In the genomic region with DNA sequence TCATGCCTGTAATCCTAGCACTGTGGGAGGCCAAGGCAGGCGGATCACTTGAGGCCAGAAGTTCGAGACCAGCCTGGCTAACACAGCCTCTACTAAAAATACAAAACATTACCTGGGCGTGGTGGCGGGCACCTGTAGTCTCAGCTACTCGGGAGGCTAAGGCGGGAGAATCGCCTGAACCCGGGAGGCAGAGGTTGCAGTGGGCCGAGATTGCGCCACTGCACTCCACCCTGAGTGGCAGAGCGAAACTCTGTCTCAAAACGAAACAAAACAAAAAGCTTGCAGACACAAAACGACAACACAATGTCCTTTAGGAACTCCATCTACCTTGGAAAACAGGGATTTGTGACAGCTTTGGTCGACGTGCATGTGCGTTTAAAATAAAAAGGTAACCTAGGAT, we compare ENCODE assay signal across 8 cellular contexts. TPM values are rescaled to one million over a fixed set of nuclear protein-coding genes. Genes with fewer than 3 reads are reported as not detected.
A peak's percentile ranks its signal among the peaks of the same experiment; 100 is the strongest.
DNase-seq lines count a peak whose midpoint lies in the region; ATAC-seq, FAIRE-seq and TF ChIP-seq lines count a peak whose summit lies in the region.

No MANE protein-coding gene starts in this region.

- CTCF ChIA-PET in GM12878 (lab: Yijun Ruan, JAX) = interaction anchor here (1.0 to 2.5 kb wide), 6 partner anchors 10 to 155 kb away, joined by 3 to 16 read pairs (median 4); no protein-coding TSS in a partner anchor

- no peaks in the 10 kb centered on the region for H3K79me2 ChIP-seq in GM12878 (ENCODE audit: control insufficient read depth, insufficient read depth, low read length)

- peaks cover 34% of the 10 kb centered on the region for H3K4me1 Mint-ChIP-seq in activated naive CD4-positive, alpha-beta T cell treated with anti-CD3 and anti-CD28 coated beads, Interleukin-2, amount 50 U/mL, for 24 hours
- peaks cover 20% of the 10 kb centered on the region for H3K4me1 Mint-ChIP-seq in type B pancreatic cell (ENCODE audit: unreplicated experiment)

- H3K27me3 ChIP-seq in GM12878 (replicated peaks in 1 of 2; ENCODE audit: control insufficient read depth in 2 of 2, insufficient read depth in 2 of 2, low read length in 1 of 2) (no peaks in the 10 kb centered on the region; a peak in 1 of 4 replicates), mononuclear cell (ENCODE audit: insufficient read depth, low read length) (no peaks in the 10 kb centered on the region)

- no peak overlapping the region for H3K27ac ChIP-seq in GM12878 (ENCODE audit: control insufficient read depth, insufficient read depth)

- H2AFZ ChIP-seq in GM12878 (ENCODE audit: control insufficient read depth, low read depth, low read length) = peak overlapping the region; percentile 97

- no peak for TF ChIP-seq CTCF in GM12878 (IDR thresholded peaks at IDR 0.05 in 2 of 3, conservative IDR thresholded peaks at IDR 0.05 in 1 of 3; ENCODE audit: control insufficient read depth in 2 of 3, extremely low read depth in 1 of 3, insufficient read depth in 1 of 3, low read depth in 3 of 3, low read length in 3 of 3)
- TF ChIP-seq CTCF in type B pancreatic cell (conservative IDR thresholded peaks at IDR 0.05) = no peak

- H3K27ac Mint-ChIP-seq in activated naive CD4-positive, alpha-beta T cell treated with anti-CD3 and anti-CD28 coated beads, Interleukin-2, amount 50 U/mL, for 24 hours = peak overlapping the region; percentile 94
- peak overlapping the region; percentile 94 for H3K27ac Mint-ChIP-seq in type B pancreatic cell

- H3K9me3 Mint-ChIP-seq in activated naive CD4-positive, alpha-beta T cell treated with anti-CD3 and anti-CD28 coated beads, Interleukin-2, amount 50 U/mL, for 24 hours = no peaks in the 10 kb centered on the region
- H3K9me3 Mint-ChIP-seq in type B pancreatic cell = no peaks in the 10 kb centered on the region

- intact Hi-C loops in GM12878 (cut with micrococcal nuclease; ENCODE audit: unreplicated experiment) = loop anchor here (2.0 to 5.0 kb wide), 3 partner anchors 42 to 166 kb away; no protein-coding TSS in a partner anchor

- RAD21 ChIA-PET in GM12878 (lab: Charles Lee; ENCODE audit: unreplicated experiment) = interaction anchor here (0.9 to 3.9 kb wide), 6 partner anchors 28 to 90 kb away, joined by 3 to 30 read pairs (median 8); a partner anchor contains a TSS

- H3K36me3 ChIP-seq in GM12878 (ENCODE audit: control insufficient read depth in 2 of 2, insufficient read depth in 2 of 2, low read length in 1 of 2) = no peaks in the 10 kb centered on the region

- WGBS in GM12878 (ENCODE audit: insufficient coverage, insufficient replicate concordance, low lambda C conversion rate, missing lambda C conversion rate) = 30% methylated on average over 16 of the region's 16 CpGs

- no peaks in the 10 kb centered on the region for H3K27me3 Mint-ChIP-seq in activated naive CD4-positive, alpha-beta T cell treated with anti-CD3 and anti-CD28 coated beads, Interleukin-2, amount 50 U/mL, for 24 hours
- H3K27me3 Mint-ChIP-seq in type B pancreatic cell = no peaks in the 10 kb centered on the region

- H3K9me3 ChIP-seq in GM12878 (replicated peaks; ENCODE audit: control insufficient read depth, insufficient read depth, low read length) (no peaks in the 10 kb centered on the region), mononuclear cell (ENCODE audit: low read depth, low read length) (no peaks in the 10 kb centered on the region)

- in situ Hi-C loops in GM12878 (cut with MboI) = no loop called here

- SMC1A ChIA-PET in GM12878 (lab: Charles Lee; ENCODE audit: uncharacterized antibody, unreplicated experiment) = interaction anchor here (0.9 to 4.1 kb wide), 17 partner anchors 9 to 165 kb away, joined by 3 to 20 read pairs (median 4); no protein-coding TSS in a partner anchor

- no TSS peak for BruUV-seq in GM12878 (replicated peaks; lab: Mats Ljungman, UMichigan)

- peak overlapping the region; percentile 94 for H3K4me3 Mint-ChIP-seq in activated naive CD4-positive, alpha-beta T cell treated with anti-CD3 and anti-CD28 coated beads, Interleukin-2, amount 50 U/mL, for 24 hours
- H3K4me3 Mint-ChIP-seq in type B pancreatic cell = peak overlapping the region; percentile 94

- no peak for TF ChIP-seq RAD21 in GM12878 (IDR thresholded peaks at IDR 0.05; ENCODE audit: insufficient read depth, low read depth, low read length)

- H3K4me1 ChIP-seq in GM12878 (ENCODE audit: control insufficient read depth, insufficient read depth, low read length) (peaks cover 19% of the 10 kb centered on the region; the same call in 1 of the 2 replicates), mononuclear cell (ENCODE audit: insufficient read depth, low read length) (peaks cover 22% of the 10 kb centered on the region)

- no peaks in the 10 kb centered on the region for H3K36me3 Mint-ChIP-seq in activated naive CD4-positive, alpha-beta T cell treated with anti-CD3 and anti-CD28 coated beads, Interleukin-2, amount 50 U/mL, for 24 hours
- H3K36me3 Mint-ChIP-seq in type B pancreatic cell = no peaks in the 10 kb centered on the region

- H3K4me3 ChIP-seq in GM12878 = no peak overlapping the region; the same call in 1 of the 2 replicates
- H3K4me3 ChIP-seq in mononuclear cell (ENCODE audit: low read length) = peak overlapping the region; percentile 96

- TF ChIP-seq POLR2A in GM12878 (IDR thresholded peaks at IDR 0.05; ENCODE audit: low read depth, low read length) = no peak

- H4K20me1 ChIP-seq in GM12878 (ENCODE audit: control insufficient read depth, insufficient read depth) = no peaks in the 10 kb centered on the region

- no peak for ATAC-seq in GM12878
- ATAC-seq in HG02885 (IDR thresholded peaks at IDR 0.05; ENCODE audit: poor library complexity, unreplicated experiment) = no peak

- DNase-seq in activated naive CD4-positive, alpha-beta T cell (lab: John Stamatoyannopoulos, UW) = no peak
- DNase-seq in GM12878 (ENCODE audit: low read depth, low spot score) (no peak), type B pancreatic cell (ENCODE audit: extremely low spot score, unreplicated experiment) (no peak), hepatic stellate cell (ENCODE audit: low spot score) (no peak), A172 (ENCODE audit: low spot score) (no peak)

- no peak for TF ChIP-seq EP300 in GM12878 (IDR thresholded peaks at IDR 0.05; ENCODE audit: borderline replicate concordance in 1 of 2, control insufficient read depth in 1 of 2, low read depth in 2 of 2, low read length in 2 of 2)

- peak overlapping the region; percentile 86 for H3K4me2 ChIP-seq in GM12878 (ENCODE audit: control insufficient read depth, insufficient read depth)

- FAIRE-seq in GM12878 (lab: Jason Lieb, UNC) = no peak

- POLR2A ChIA-PET in GM12878 (lab: Charles Lee) = interaction anchor here (0.6 to 3.3 kb wide), 9 partner anchors 30 to 118 kb away, joined by 3 to 35 read pairs (median 6); a partner anchor contains a TSS

- no peak overlapping the region; the same call in 1 of the 2 replicates for H3K9ac ChIP-seq in GM12878 (ENCODE audit: control insufficient read depth, insufficient read depth, low read length)

TF ChIP-seq in GM12878, 131 proteins besides CTCF, POLR2A, EP300 and RAD21:
- TF ChIP-seq IKZF2 (IDR thresholded peaks at IDR 0.05) (0 out of 4 replicates have a peak, but pooled peaks of 1 of the 2 experiments have one; percentile 12), GATAD2B (conservative IDR thresholded peaks at IDR 0.05; ENCODE audit: low read depth) (no peak), RBBP5 (conservative IDR thresholded peaks at IDR 0.05) (no peak), CEBPB (IDR thresholded peaks at IDR 0.05; ENCODE audit: borderline replicate concordance in 1 of 2, low read depth in 2 of 2, low read length in 2 of 2) (no peak)
- TF ChIP-seq, protein P1, sequence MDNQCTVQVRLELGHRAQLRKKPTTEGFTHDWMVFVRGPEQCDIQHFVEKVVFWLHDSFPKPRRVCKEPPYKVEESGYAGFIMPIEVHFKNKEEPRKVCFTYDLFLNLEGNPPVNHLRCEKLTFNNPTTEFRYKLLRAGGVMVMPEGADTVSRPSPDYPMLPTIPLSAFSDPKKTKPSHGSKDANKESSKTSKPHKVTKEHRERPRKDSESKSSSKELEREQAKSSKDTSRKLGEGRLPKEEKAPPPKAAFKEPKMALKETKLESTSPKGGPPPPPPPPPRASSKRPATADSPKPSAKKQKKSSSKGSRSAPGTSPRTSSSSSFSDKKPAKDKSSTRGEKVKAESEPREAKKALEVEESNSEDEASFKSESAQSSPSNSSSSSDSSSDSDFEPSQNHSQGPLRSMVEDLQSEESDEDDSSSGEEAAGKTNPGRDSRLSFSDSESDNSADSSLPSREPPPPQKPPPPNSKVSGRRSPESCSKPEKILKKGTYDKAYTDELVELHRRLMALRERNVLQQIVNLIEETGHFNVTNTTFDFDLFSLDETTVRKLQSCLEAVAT (IDR thresholded peaks at IDR 0.05) = 0 out of 2 replicates have a peak, but pooled peaks have one; percentile 41

RNA-seq across cellular contexts. Expression of a gene that starts 0.7 kb away (rescaled TPM):
- total RNA-seq in GM12878 (2013; cell fraction: nucleolus; rRNA removed) = 90.1 and 94.9 TPM in 2 replicates
- total RNA-seq in GM12878 (2014; rRNA removed) (6.1 and 7.5 TPM in 2 replicates), GM12878 (2014; rRNA removed; fragmentation: Illumina TruSeq; extraction: Trizol) (5.8 and 6.8 TPM in 2 replicates), GM12878 (2021) (5.8 and 6.7 TPM in 2 replicates), mononuclear cell (242 TPM), type B pancreatic cell (ENCODE audit: low replicate concordance) (77.3 and 86.4 TPM in 2 replicates)
- 5.3 TPM for polyA plus RNA-seq in GM12878 (2011; ENCODE audit: low read depth)
- polyA plus RNA-seq in GM12878 (2011; rRNA removed) (24.3 and 39.5 TPM in 2 replicates), GM12878 (2014; fragmentation: Illumina TruSeq; extraction: Trizol) (4.2 and 4.5 TPM in 2 replicates), GM12878 (2014; fragmentation: Nextera tagmentation; extraction: Ambion mirVana) (1 to 10 TPM in 1 of 2 experiments, under 1 TPM in 1; 0.91 to 1.6 TPM), GM12878 (2014; rRNA removed) (3.2 and 4.0 TPM in 2 replicates), GM12878 (2016; fragmentation: Nextera tagmentation; extraction: Ambion mirVana) (1 to 10 TPM; 4.5 to 6.3 TPM)
- 10.9 and 24.7 TPM in 2 replicates for polyA plus RNA-seq in GM12878 (2011; cell fraction: cytosol; rRNA removed)
- 12.0 and 12.9 TPM in 2 replicates for polyA plus RNA-seq in GM12878 (2011; cell fraction: nucleus; rRNA removed)
- 7.6 and 10.2 TPM in 2 replicates for polyA plus RNA-seq in GM12878 (2012)
- polyA minus RNA-seq in GM12878 (2011; rRNA and poly(A)+ RNA removed) = 57.8 and 71.9 TPM in 2 replicates
- polyA minus RNA-seq in GM12878 (2011; cell fraction: cytosol; rRNA and poly(A)+ RNA removed) = 17.2 and 20.0 TPM in 2 replicates
- 14.6 and 17.7 TPM in 2 replicates for polyA minus RNA-seq in GM12878 (2011; cell fraction: nucleus; rRNA and poly(A)+ RNA removed)
- 41.2 and 41.3 TPM in 2 replicates for total RNA-seq in A172 (2014; rRNA removed; shearing (Covaris generic))
